In the genomic region with DNA sequence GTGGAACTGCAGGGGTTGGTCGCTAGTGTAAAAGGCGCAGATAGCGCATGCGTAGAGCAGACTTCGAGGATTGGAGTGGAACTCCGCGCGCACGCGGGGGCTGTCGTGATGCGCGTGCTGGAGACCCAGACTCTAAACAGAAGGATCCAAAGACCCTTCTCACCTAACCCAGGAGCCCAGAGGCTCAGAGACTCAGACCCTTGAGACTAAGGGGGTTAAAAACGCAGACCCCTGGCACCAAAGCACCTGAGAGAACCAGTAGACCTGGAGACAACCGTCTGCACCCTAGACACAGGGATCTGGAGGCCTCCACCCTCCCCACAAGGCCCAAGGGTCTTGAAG, we compare ENCODE assay signal across 9 cellular contexts. TPM values are rescaled to one million over a fixed set of nuclear protein-coding genes. Genes with fewer than 3 reads are reported as not detected.
DNase-seq lines count a peak whose midpoint lies in the region; ATAC-seq, FAIRE-seq and TF ChIP-seq lines count a peak whose summit lies in the region.
"Had no signal": no experiment of that assay in that cellular context is flagged by ENCODE, and none has a peak within 500 bp of the region (broad histone marks: within the 10 kb centered on the region; RNA-seq: fewer than 3 reads in every experiment).

No MANE protein-coding gene starts in this region.

- peaks cover 9 to 21% of the 10 kb centered on the region in 2 experiments; a peak in 4 of 5 replicates for H3K4me1 ChIP-seq in K562 (replicated peaks in 1 of 2; ENCODE audit: control insufficient read depth in 2 of 2, insufficient read depth in 2 of 2, low read length in 2 of 2)
- peaks cover 12 to 21% (median 15%) of the 10 kb centered on the region in 4 donors for H3K4me1 ChIP-seq in upper lobe of left lung

- in situ Hi-C loops in K562 (cut with MboI): no loop called here

- H3K27ac ChIP-seq in K562 (ENCODE audit: extremely low read depth, low read depth, low read length): no peak overlapping the region; the same call in 1 of the 3 replicates
- peak overlapping the region; percentile 41 to 82 (median 68) for H3K27ac ChIP-seq in upper lobe of left lung

- no peak for FAIRE-seq in K562 (lab: Jason Lieb, UNC)

- DNase-seq in AG10803 (ENCODE audit: low read depth) (no peak), K562 (ENCODE audit: extremely low read depth in 1 of 4, low spot score in 3 of 4) (no peak), lower leg skin (ENCODE audit: low spot score in 2 of 2) (no peak), upper lobe of left lung (peak in 1 of 2 donors; percentile 90), NCI-H2107 (lab: John Stamatoyannopoulos, UW) (no peak), GM10266 (ENCODE audit: extremely low spot score) (no peak)

- peaks cover 28% of the 10 kb centered on the region for H3K79me2 ChIP-seq in K562 (ENCODE audit: control insufficient read depth, insufficient read depth, low read length)

- peak overlapping the region; percentile 92 for H3K4me2 ChIP-seq in K562 (ENCODE audit: insufficient read depth, low read length)

- TF ChIP-seq RAD21 in K562 (CRISPR knock-in tag; conservative IDR thresholded peaks at IDR 0.05 in 1 of 2, IDR thresholded peaks at IDR 0.05 in 1 of 2): no peak

- H2AFZ ChIP-seq in K562 (ENCODE audit: low read depth, low read length): peak overlapping the region; percentile 96

- no peak for TF ChIP-seq POLR2A in K562 (conservative IDR thresholded peaks at IDR 0.05)
- TF ChIP-seq POLR2A in lower leg skin (IDR thresholded peaks at IDR 0.05): no peak
- TF ChIP-seq POLR2A in upper lobe of left lung (IDR thresholded peaks at IDR 0.05): no peak

- POLR2A ChIA-PET in K562 (lab: Yijun Ruan, JAX): interaction anchor here (0.6 to 1.0 kb wide), 3 partner anchors 16 to 106 kb away, joined by 3 to 4 read pairs (median 4); a partner anchor contains a TSS

- no peaks in the 10 kb centered on the region for H3K9me1 ChIP-seq in K562 (ENCODE audit: control insufficient read depth, insufficient read depth, low read length)

- H3K4me3 ChIP-seq in AG10803 (ENCODE audit: low read length) (peak overlapping the region; percentile 73), K562 (peak overlapping the region; percentile 63), lower leg skin (ENCODE audit: low read depth, poor library complexity, severe bottlenecking) (peak overlapping the region; percentile 29), upper lobe of left lung (peak overlapping the region; percentile 39 to 78 (median 72))

- no peak for TF ChIP-seq EP300 in K562 (IDR thresholded peaks at IDR 0.05; ENCODE audit: low read length)
- TF ChIP-seq EP300 in upper lobe of left lung (IDR thresholded peaks at IDR 0.05): no peak

- BruUV-seq in K562 (replicated peaks; lab: Mats Ljungman, UMichigan): no TSS peak

- no peaks in the 10 kb centered on the region for H4K20me1 ChIP-seq in K562 (replicated peaks; ENCODE audit: control insufficient read depth, insufficient read depth, low read length)

- H3K9ac ChIP-seq in K562 (ENCODE audit: insufficient read depth in 1 of 2, low read depth in 2 of 2, low read length in 2 of 2): peak overlapping the region; percentile 85

- no peak for TF ChIP-seq CTCF in AG10803 (conservative IDR thresholded peaks at IDR 0.05; ENCODE audit: low read length)
- TF ChIP-seq CTCF in K562 (IDR thresholded peaks at IDR 0.05 in 2 of 3, conservative IDR thresholded peaks at IDR 0.05 in 1 of 3; ENCODE audit: insufficient read depth in 2 of 3, low read depth in 1 of 3, low read length in 3 of 3): no peak
- no peak for TF ChIP-seq CTCF in lower leg skin (IDR thresholded peaks at IDR 0.05)
- peak in 1 of 6 experiments; percentile 3 for TF ChIP-seq CTCF in upper lobe of left lung (IDR thresholded peaks at IDR 0.05)
- no peak for TF ChIP-seq CTCF in GM10266 (IDR thresholded peaks at IDR 0.05; ENCODE audit: control insufficient read depth, insufficient read depth, low read depth, missing control alignments)

- H3K27me3 ChIP-seq in K562 (ENCODE audit: control insufficient read depth in 2 of 2, insufficient read depth in 2 of 2, low read length in 2 of 2) (peaks cover 4 to 23% of the 10 kb centered on the region in 2 experiments; a peak in 4 of 5 replicates), upper lobe of left lung (no peaks in the 10 kb centered on the region)

- WGBS in K562 (ENCODE audit: insufficient coverage, low coverage, missing lambda C conversion rate): 11% methylated on average over 15 of the region's 15 CpGs
- 1 to 6% methylated on average over 15 of the region's 15 CpGs for WGBS in lower leg skin, 2 donors
- WGBS in upper lobe of left lung, 2 donors: 4 to 8% methylated on average over 15 of the region's 15 CpGs

- CTCF ChIA-PET in K562 (lab: Yijun Ruan, JAX; ENCODE audit: low intra/inter-chr PET ratio): interaction anchor here (1.5 kb wide), 1 partner anchor 14 kb away, joined by 5 read pairs; no protein-coding TSS in a partner anchor

- ATAC-seq in GM19397 (IDR thresholded peaks at IDR 0.05; ENCODE audit: unreplicated experiment): peak; percentile 27
- ATAC-seq in HG03469 (IDR thresholded peaks at IDR 0.05; ENCODE audit: unreplicated experiment): peak; percentile 12
- peak; percentile 19 for ATAC-seq in K562
- peak; percentile 58 to 78 for ATAC-seq in upper lobe of left lung (ENCODE audit: low FRiP score in 2 of 2)

- H3K36me3 ChIP-seq in K562 (ENCODE audit: control insufficient read depth, insufficient read depth, low read length): peaks cover 17% of the 10 kb centered on the region; the same call in 2 of the 3 replicates
- H3K36me3 ChIP-seq in upper lobe of left lung: peaks cover 0 to 14% (median 5%) of the 10 kb centered on the region in 4 donors

- H3K9me3 ChIP-seq in K562 (replicated peaks; ENCODE audit: control insufficient read depth, insufficient read depth, low read depth, low read length): no peaks in the 10 kb centered on the region
- H3K9me3 ChIP-seq in upper lobe of left lung: no peaks in the 10 kb centered on the region

- intact Hi-C loops in K562 (cut with micrococcal nuclease) (no loop called here), lower leg skin (cut with DNase I; ENCODE audit: low total_unique reads) (no loop called here)

RNA-seq across cellular contexts. Expression of a gene that starts 0.6 kb away (rescaled TPM):
- 3.4 and 11.0 TPM in 2 replicates for total RNA-seq in K562 (2011; cell fraction: chromatin; rRNA removed; ENCODE audit: low replicate concordance)
- total RNA-seq in K562 (2011; cell fraction: nucleolus; rRNA removed): 11.2 and 13.0 TPM in 2 replicates
- 5.7 and 7.2 TPM in 2 replicates for total RNA-seq in K562 (2011; cell fraction: nucleoplasm; rRNA removed)
- total RNA-seq in K562 (2014; rRNA removed): 17.7 and 21.1 TPM in 2 replicates
- 0.80 and 1.4 TPM in 2 replicates for total RNA-seq in K562 (2014; rRNA removed; fragmentation: Illumina TruSeq; extraction: Trizol)
- total RNA-seq in K562 (2015; rRNA removed; fragmentation: Illumina TruSeq; extraction: Trizol): 2.4 and 2.6 TPM in 2 replicates
- total RNA-seq in K562 (2021): 18.4 and 18.7 TPM in 2 replicates
- polyA plus RNA-seq in K562 (2011; rRNA removed): 2.2 and 4.3 TPM in 2 replicates
- polyA plus RNA-seq in K562 (2011; cell fraction: cytosol; rRNA removed): 4.4 and 19.0 TPM in 2 replicates
- 15.6 and 16.0 TPM in 2 replicates for polyA plus RNA-seq in K562 (2011; cell fraction: nucleus; rRNA removed)
- polyA plus RNA-seq in K562 (2012): 8.7 TPM in 2 replicates
- 1.5 and 1.9 TPM in 2 replicates for polyA plus RNA-seq in K562 (2014; fragmentation: Illumina TruSeq; extraction: Trizol)
- polyA plus RNA-seq in K562 (2014; fragmentation: Nextera tagmentation; extraction: Ambion mirVana): under 1 TPM in 1 of 2 experiments, not detected in 1; 0.03 TPM
- 10.0 and 12.9 TPM in 2 replicates for polyA plus RNA-seq in K562 (2014; rRNA removed)
- 0.84 and 1.3 TPM in 2 replicates for polyA minus RNA-seq in K562 (2011; rRNA and poly(A)+ RNA removed)
- polyA minus RNA-seq in K562 (2011; cell fraction: cytosol; rRNA and poly(A)+ RNA removed): 4.7 and 4.8 TPM in 2 replicates
- 3.0 and 3.1 TPM in 2 replicates for polyA minus RNA-seq in K562 (2011; cell fraction: nucleus; rRNA and poly(A)+ RNA removed)
- total RNA-seq in lower leg skin: 10 to 100 TPM; 11.3 to 18.1 (median 16.7) TPM
- 10 to 100 TPM in 5 of 6 donors, 1 to 10 TPM in 1; 9.5 to 23.0 (median 15.1) TPM for total RNA-seq in upper lobe of left lung

RNA-seq across cellular contexts. Expression of a gene that starts 15.9 kb away (rescaled TPM):
- total RNA-seq in K562 (2011; cell fraction: chromatin; rRNA removed; ENCODE audit: low replicate concordance): 0.35 TPM in 1 of 2 replicates, not detected in the other
- total RNA-seq in K562 (2011; cell fraction: nucleolus; rRNA removed): 0.26 and 0.67 TPM in 2 replicates
- not detected in 2 replicates for total RNA-seq in K562 (2011; cell fraction: nucleoplasm; rRNA removed)
- total RNA-seq in K562 (2014; rRNA removed) (0.18 and 0.65 TPM in 2 replicates), K562 (2014; rRNA removed; fragmentation: Illumina TruSeq; extraction: Trizol) (not detected in 2 replicates), K562 (2015; rRNA removed; fragmentation: Illumina TruSeq; extraction: Trizol) (not detected in 2 replicates), K562 (2021) (0.22 TPM in 1 of 2 replicates, not detected in the other), lower leg skin (1 to 10 TPM in 2 of 4 donors, under 1 TPM in 2; 0.15 to 2.7 (median 1.2) TPM), upper lobe of left lung (10 to 100 TPM in 5 of 6 donors, 1 to 10 TPM in 1; 6.8 to 47.1 (median 24.6) TPM)
- polyA plus RNA-seq in K562 (2011; rRNA removed) (0.16 and 0.26 TPM in 2 replicates), K562 (2014; fragmentation: Illumina TruSeq; extraction: Trizol) (0.09 and 0.21 TPM in 2 replicates), K562 (2014; fragmentation: Nextera tagmentation; extraction: Ambion mirVana) (not detected), K562 (2014; rRNA removed) (0.18 and 0.34 TPM in 2 replicates)
- polyA plus RNA-seq in K562 (2011; cell fraction: cytosol; rRNA removed): 0.21 and 0.54 TPM in 2 replicates
- 0.31 and 0.78 TPM in 2 replicates for polyA plus RNA-seq in K562 (2011; cell fraction: nucleus; rRNA removed)
- 0.20 and 0.53 TPM in 2 replicates for polyA plus RNA-seq in K562 (2012)
- polyA minus RNA-seq in K562 (2011; rRNA and poly(A)+ RNA removed): 0.18 TPM in 1 of 2 replicates, not detected in the other
- polyA minus RNA-seq in K562 (2011; cell fraction: cytosol; rRNA and poly(A)+ RNA removed): not detected in 2 replicates
- 0.54 TPM in 1 of 2 replicates, not detected in the other for polyA minus RNA-seq in K562 (2011; cell fraction: nucleus; rRNA and poly(A)+ RNA removed)
- total RNA-seq: pulmonary artery endothelial cell had no signal

RNA-seq across cellular contexts. Expression of a gene that starts 26.1 kb away (rescaled TPM):
- 0.37 TPM in 1 of 2 replicates, not detected in the other for total RNA-seq in K562 (2011; cell fraction: chromatin; rRNA removed; ENCODE audit: low replicate concordance)
- 0.33 TPM in 1 of 2 replicates, not detected in the other for total RNA-seq in K562 (2011; cell fraction: nucleolus; rRNA removed)
- not detected in 2 replicates for total RNA-seq in K562 (2011; cell fraction: nucleoplasm; rRNA removed)
- not detected in 2 replicates for total RNA-seq in K562 (2014; rRNA removed)
- total RNA-seq in K562 (2014; rRNA removed; fragmentation: Illumina TruSeq; extraction: Trizol): not detected in 2 replicates
- not detected in 2 replicates for total RNA-seq in K562 (2015; rRNA removed; fragmentation: Illumina TruSeq; extraction: Trizol)
- total RNA-seq in K562 (2021): not detected in 2 replicates
- 0.08 TPM in 1 of 2 replicates, not detected in the other for polyA plus RNA-seq in K562 (2011; rRNA removed)
- 0.12 TPM in 1 of 2 replicates, not detected in the other for polyA plus RNA-seq in K562 (2011; cell fraction: cytosol; rRNA removed)
- polyA plus RNA-seq in K562 (2011; cell fraction: nucleus; rRNA removed): 0.14 and 0.20 TPM in 2 replicates
- polyA plus RNA-seq in K562 (2012): 0.09 and 0.11 TPM in 2 replicates
- polyA plus RNA-seq in K562 (2014; fragmentation: Illumina TruSeq; extraction: Trizol): not detected in 2 replicates
- not detected for polyA plus RNA-seq in K562 (2014; fragmentation: Nextera tagmentation; extraction: Ambion mirVana)
- polyA plus RNA-seq in K562 (2014; rRNA removed): not detected in 2 replicates
- polyA minus RNA-seq in K562 (2011; rRNA and poly(A)+ RNA removed): not detected in 2 replicates
- polyA minus RNA-seq in K562 (2011; cell fraction: cytosol; rRNA and poly(A)+ RNA removed): not detected in 2 replicates
- polyA minus RNA-seq in K562 (2011; cell fraction: nucleus; rRNA and poly(A)+ RNA removed): not detected in 2 replicates
- 10 to 100 TPM in 3 of 4 donors, 1 to 10 TPM in 1; 8.3 to 18.3 (median 12.2) TPM for total RNA-seq in lower leg skin
- total RNA-seq in upper lobe of left lung: 1 to 10 TPM in 3 of 6 donors, not detected in 3; 1.2 to 2.1 (median 2.0) TPM
- total RNA-seq: pulmonary artery endothelial cell had no signal

RNA-seq across cellular contexts. Expression of a gene that starts 33.3 kb away (rescaled TPM):
- not detected in 2 replicates for total RNA-seq in K562 (2011; cell fraction: chromatin; rRNA removed; ENCODE audit: low replicate concordance)
- not detected in 2 replicates for total RNA-seq in K562 (2011; cell fraction: nucleolus; rRNA removed)
- not detected in 2 replicates for total RNA-seq in K562 (2011; cell fraction: nucleoplasm; rRNA removed)
- not detected in 2 replicates for total RNA-seq in K562 (2014; rRNA removed)
- not detected in 2 replicates for total RNA-seq in K562 (2014; rRNA removed; fragmentation: Illumina TruSeq; extraction: Trizol)
- not detected in 2 replicates for total RNA-seq in K562 (2015; rRNA removed; fragmentation: Illumina TruSeq; extraction: Trizol)
- total RNA-seq in K562 (2021): not detected in 2 replicates
- 0.10 TPM in 1 of 2 replicates, not detected in the other for polyA plus RNA-seq in K562 (2011; rRNA removed)
- 0.03 and 0.06 TPM in 2 replicates for polyA plus RNA-seq in K562 (2011; cell fraction: cytosol; rRNA removed)
- 0.92 TPM in 1 of 2 replicates, not detected in the other for polyA plus RNA-seq in K562 (2011; cell fraction: nucleus; rRNA removed)
- polyA plus RNA-seq in K562 (2012): 0.10 and 0.24 TPM in 2 replicates
- not detected in 2 replicates for polyA plus RNA-seq in K562 (2014; fragmentation: Illumina TruSeq; extraction: Trizol)
- polyA plus RNA-seq in K562 (2014; fragmentation: Nextera tagmentation; extraction: Ambion mirVana): not detected
- polyA plus RNA-seq in K562 (2014; rRNA removed): 0.12 TPM in 1 of 2 replicates, not detected in the other
- polyA minus RNA-seq in K562 (2011; rRNA and poly(A)+ RNA removed): not detected in 2 replicates
- polyA minus RNA-seq in K562 (2011; cell fraction: cytosol; rRNA and poly(A)+ RNA removed): not detected in 2 replicates
- polyA minus RNA-seq in K562 (2011; cell fraction: nucleus; rRNA and poly(A)+ RNA removed): not detected in 2 replicates
- not detected for total RNA-seq in lower leg skin
- 10 to 100 TPM in 1 of 6 donors, 1 to 10 TPM in 5; 3.4 to 10.9 (median 8.1) TPM for total RNA-seq in upper lobe of left lung
- total RNA-seq: pulmonary artery endothelial cell had no signal

RNA-seq across cellular contexts. Expression of a gene that starts 43.9 kb away (rescaled TPM):
- total RNA-seq in K562 (2011; cell fraction: chromatin; rRNA removed; ENCODE audit: low replicate concordance): 2.4 and 5.3 TPM in 2 replicates
- total RNA-seq in K562 (2011; cell fraction: nucleolus; rRNA removed): 5.7 and 6.5 TPM in 2 replicates
- 6.5 and 8.0 TPM in 2 replicates for total RNA-seq in K562 (2011; cell fraction: nucleoplasm; rRNA removed)
- 1.3 and 2.5 TPM in 2 replicates for total RNA-seq in K562 (2014; rRNA removed)
- total RNA-seq in K562 (2014; rRNA removed; fragmentation: Illumina TruSeq; extraction: Trizol): 1.5 and 1.7 TPM in 2 replicates
- 0.64 and 0.72 TPM in 2 replicates for total RNA-seq in K562 (2015; rRNA removed; fragmentation: Illumina TruSeq; extraction: Trizol)
- 2.8 and 4.7 TPM in 2 replicates for total RNA-seq in K562 (2021)
- 2.9 and 9.0 TPM in 2 replicates for polyA plus RNA-seq in K562 (2011; rRNA removed)
- 3.9 and 15.9 TPM in 2 replicates for polyA plus RNA-seq in K562 (2011; cell fraction: cytosol; rRNA removed)
- 2.0 and 10.9 TPM in 2 replicates for polyA plus RNA-seq in K562 (2011; cell fraction: nucleus; rRNA removed)
- 2.4 and 2.9 TPM in 2 replicates for polyA plus RNA-seq in K562 (2012)
- 3.8 and 4.4 TPM in 2 replicates for polyA plus RNA-seq in K562 (2014; fragmentation: Illumina TruSeq; extraction: Trizol)
- polyA plus RNA-seq in K562 (2014; fragmentation: Nextera tagmentation; extraction: Ambion mirVana): 1 to 10 TPM in 1 of 2 experiments, under 1 TPM in 1; 0.84 to 2.3 TPM
- 1.3 and 2.3 TPM in 2 replicates for polyA plus RNA-seq in K562 (2014; rRNA removed)
- 0.96 and 4.0 TPM in 2 replicates for polyA minus RNA-seq in K562 (2011; rRNA and poly(A)+ RNA removed)
- 2.5 and 5.7 TPM in 2 replicates for polyA minus RNA-seq in K562 (2011; cell fraction: cytosol; rRNA and poly(A)+ RNA removed)
- polyA minus RNA-seq in K562 (2011; cell fraction: nucleus; rRNA and poly(A)+ RNA removed): 0.44 and 1.6 TPM in 2 replicates
- total RNA-seq in lower leg skin: 10 to 100 TPM in 1 of 4 donors, 1 to 10 TPM in 3; 8.6 to 39.1 (median 9.5) TPM
- 10 to 100 TPM in 1 of 6 donors, 1 to 10 TPM in 1, under 1 TPM in 2, not detected in 2; 0.54 to 24.1 (median 1.9) TPM for total RNA-seq in upper lobe of left lung
- total RNA-seq: pulmonary artery endothelial cell had no signal

Comparison
In these comparisons a context has a peak if more than half of its experiments do, and no peak if none do; other contexts are left out.
1. ATAC-seq: peak in every context shown above with its lines; median percentile 68 in upper lobe of left lung; 27 in GM19397; 19 in K562; 12 in HG03469.